ENCODE assay signal across 1 cellular context in genomic region chr5:127608077-127608660, GRCh38.
TF ChIP-seq lines count a peak whose summit lies in the region.

No MANE protein-coding gene starts in this region.

TF ChIP-seq in endothelial cell of umbilical vein, 7 proteins besides CTCF, POLR2A, EP300 and RAD21:
- TF ChIP-seq MYC (IDR thresholded peaks at IDR 0.05; ENCODE audit: low read depth, low read length) (no peak), MAX (IDR thresholded peaks at IDR 0.05; ENCODE audit: insufficient read depth, insufficient read length) (no peak), JUN (IDR thresholded peaks at IDR 0.05; ENCODE audit: borderline replicate concordance, insufficient read depth, insufficient read length, low read depth) (no peak), GATA2 (IDR thresholded peaks at IDR 0.05; ENCODE audit: insufficient read depth, insufficient read length, low read depth, low read length) (no peak), FOS (IDR thresholded peaks at IDR 0.05; ENCODE audit: borderline replicate concordance, insufficient read depth, low read length) (no peak), POLR2AphosphoS5 (IDR thresholded peaks at IDR 0.05; ENCODE audit: insufficient read depth, low read depth, low read length) (no peak), EZH2 (IDR thresholded peaks at IDR 0.05; ENCODE audit: borderline replicate concordance, low read depth, low read length, severe bottlenecking) (no peak)
